Comparison of ENCODE assay signal across 7 cellular contexts in the genomic region with DNA sequence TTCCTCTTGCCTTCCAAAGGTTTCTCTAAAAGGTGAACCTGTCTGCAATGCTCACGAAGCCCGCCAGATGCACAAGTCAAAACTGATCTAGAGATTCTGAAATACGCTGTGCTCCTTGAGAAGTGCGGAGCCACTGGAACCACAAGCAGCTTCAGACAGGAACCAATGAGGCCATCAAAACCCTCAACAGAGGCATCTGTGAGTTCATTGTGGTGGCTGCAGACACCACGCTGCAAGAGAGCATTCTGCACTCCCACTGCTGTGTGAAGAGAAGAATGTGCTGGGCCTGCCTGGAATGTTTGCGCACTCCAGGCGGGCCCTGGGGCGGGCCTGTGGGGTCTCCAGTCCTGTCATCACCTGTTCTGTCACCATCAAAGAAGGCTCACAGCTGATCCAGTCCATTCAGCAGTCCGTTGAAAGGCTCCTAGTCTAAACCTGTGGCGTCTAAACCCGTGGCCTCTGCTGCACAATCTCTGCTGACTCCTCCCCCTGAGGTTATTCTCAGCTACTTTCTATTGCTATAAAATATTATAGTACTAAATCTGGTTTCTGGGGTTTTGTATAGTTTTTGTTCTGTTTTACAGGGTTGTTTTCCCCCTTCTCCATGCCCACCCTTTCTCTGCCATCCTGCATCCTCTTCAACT.
DNase-seq lines count a peak whose midpoint lies in the region; ATAC-seq, FAIRE-seq and TF ChIP-seq lines count a peak whose summit lies in the region.
"Not testable (repeated sequence)": the region's sequence is repeated elsewhere in the genome, so short reads cannot be mapped to it uniquely, and the experiment has no call there.

No MANE protein-coding gene starts in this region.

- H3K4me2 ChIP-seq in K562 (ENCODE audit: insufficient read depth, low read length), result not testable (repeated sequence)

- DNase-seq in CD8-positive, alpha-beta T cell; T-cell; activated CD8-positive, alpha-beta T cell treated with anti-CD3 and anti-CD28 coated beads, Interleukin-2, amount 10 ng/mL, durations not matched to agents 7 days and 5 days; K562 (ENCODE audit: extremely low read depth in 1 of 4, low spot score in 3 of 4); naive thymus-derived CD8-positive, alpha-beta T cell; stimulated activated naive CD8-positive, alpha-beta T cell treated with anti-CD3 and anti-CD28 coated beads, Interleukin-15, Interleukin-2, amounts not matched to agents 100 U/mL and 50 U/mL, for 24 hours: not testable (repeated sequence)

- H3K36me3 Mint-ChIP-seq in CD8-positive, alpha-beta T cell; T-cell; activated CD8-positive, alpha-beta T cell treated with anti-CD3 and anti-CD28 coated beads, Interleukin-2, amount 10 ng/mL, durations not matched to agents 7 days and 5 days (ENCODE audit: low read depth); activated T-helper 17 cell treated with anti-CD3 and anti-CD28 coated beads, Interleukin-2, amount 50 U/mL, for 72 hours (ENCODE audit: low read depth); naive thymus-derived CD8-positive, alpha-beta T cell: not testable (repeated sequence)

- not testable (repeated sequence) for H3K4me1 ChIP-seq in CD8-positive, alpha-beta T cell (ENCODE audit: insufficient read depth, low read length); K562 (replicated peaks in 1 of 2; ENCODE audit: control insufficient read depth in 2 of 2, insufficient read depth in 2 of 2, low read length in 2 of 2)

- ATAC-seq in CD8-positive, alpha-beta T cell, result peak; percentile 92
- peak; percentile 74 to 98 (median 84) for ATAC-seq in T-cell (replicated peaks in 1 of 4)
- peak; percentile 93 for ATAC-seq in activated CD8-positive, alpha-beta T cell treated with anti-CD3 and anti-CD28 coated beads, Interleukin-2, amount 10 ng/mL, durations not matched to agents 7 days and 5 days
- peak; percentile 35 for ATAC-seq in activated T-helper 17 cell treated with anti-CD3 and anti-CD28 coated beads, Interleukin-2, amount 50 U/mL, for 72 hours (replicated peaks)
- peak; percentile 31 for ATAC-seq in K562
- ATAC-seq in naive thymus-derived CD8-positive, alpha-beta T cell, result peak; percentile 92 to 95
- peak; percentile 69 for ATAC-seq in stimulated activated naive CD8-positive, alpha-beta T cell treated with anti-CD3 and anti-CD28 coated beads, Interleukin-15, Interleukin-2, amounts not matched to agents 100 U/mL and 50 U/mL, for 24 hours

- in situ Hi-C loops in K562 (cut with MboI), result not testable (repeated sequence)

- not testable (repeated sequence) for H3K4me3 Mint-ChIP-seq in CD8-positive, alpha-beta T cell; T-cell; activated CD8-positive, alpha-beta T cell treated with anti-CD3 and anti-CD28 coated beads, Interleukin-2, amount 10 ng/mL, durations not matched to agents 7 days and 5 days; activated T-helper 17 cell treated with anti-CD3 and anti-CD28 coated beads, Interleukin-2, amount 50 U/mL, for 72 hours; naive thymus-derived CD8-positive, alpha-beta T cell

- H3K27ac Mint-ChIP-seq in CD8-positive, alpha-beta T cell; T-cell; activated CD8-positive, alpha-beta T cell treated with anti-CD3 and anti-CD28 coated beads, Interleukin-2, amount 10 ng/mL, durations not matched to agents 7 days and 5 days; activated T-helper 17 cell treated with anti-CD3 and anti-CD28 coated beads, Interleukin-2, amount 50 U/mL, for 72 hours; naive thymus-derived CD8-positive, alpha-beta T cell: not testable (repeated sequence)

- TF ChIP-seq RAD21 in K562 (CRISPR knock-in tag; conservative IDR thresholded peaks at IDR 0.05 in 1 of 2, IDR thresholded peaks at IDR 0.05 in 1 of 2), result not testable (repeated sequence)

- CTCF ChIA-PET in CD8-positive, alpha-beta T cell (lab: Charles Lee); T-cell (lab: Charles Lee); activated CD8-positive, alpha-beta T cell treated with anti-CD3 and anti-CD28 coated beads, Interleukin-2, amount 10 ng/mL, durations not matched to agents 7 days and 5 days (lab: Charles Lee); K562 (lab: Yijun Ruan, JAX; ENCODE audit: low intra/inter-chr PET ratio): not testable (repeated sequence)

- not testable (repeated sequence) for H3K9me1 ChIP-seq in K562 (ENCODE audit: control insufficient read depth, insufficient read depth, low read length)

- not testable (repeated sequence) for H3K9me3 Mint-ChIP-seq in CD8-positive, alpha-beta T cell; T-cell; activated CD8-positive, alpha-beta T cell treated with anti-CD3 and anti-CD28 coated beads, Interleukin-2, amount 10 ng/mL, durations not matched to agents 7 days and 5 days (ENCODE audit: insufficient read depth); activated T-helper 17 cell treated with anti-CD3 and anti-CD28 coated beads, Interleukin-2, amount 50 U/mL, for 72 hours; naive thymus-derived CD8-positive, alpha-beta T cell

- H2AFZ ChIP-seq in K562 (ENCODE audit: low read depth, low read length), result not testable (repeated sequence)

- not testable (repeated sequence) for TF ChIP-seq POLR2A in K562 (conservative IDR thresholded peaks at IDR 0.05)

- FAIRE-seq in K562 (lab: Jason Lieb, UNC), result not testable (repeated sequence)

- H3K27me3 Mint-ChIP-seq in CD8-positive, alpha-beta T cell (ENCODE audit: low read depth); T-cell; activated CD8-positive, alpha-beta T cell treated with anti-CD3 and anti-CD28 coated beads, Interleukin-2, amount 10 ng/mL, durations not matched to agents 7 days and 5 days (ENCODE audit: low read depth); activated T-helper 17 cell treated with anti-CD3 and anti-CD28 coated beads, Interleukin-2, amount 50 U/mL, for 72 hours; naive thymus-derived CD8-positive, alpha-beta T cell: not testable (repeated sequence)

- not testable (repeated sequence) for H3K79me2 ChIP-seq in K562 (ENCODE audit: control insufficient read depth, insufficient read depth, low read length)

- not testable (repeated sequence) for H3K9me3 ChIP-seq in CD8-positive, alpha-beta T cell (ENCODE audit: low read length); K562 (replicated peaks; ENCODE audit: control insufficient read depth, insufficient read depth, low read depth, low read length)

- not testable (repeated sequence) for H4K20me1 ChIP-seq in K562 (replicated peaks; ENCODE audit: control insufficient read depth, insufficient read depth, low read length)

- not testable (repeated sequence) for BruUV-seq in K562 (replicated peaks; lab: Mats Ljungman, UMichigan)

- not testable (repeated sequence) for TF ChIP-seq CTCF in CD8-positive, alpha-beta T cell (IDR thresholded peaks at IDR 0.05); K562 (IDR thresholded peaks at IDR 0.05 in 2 of 3, conservative IDR thresholded peaks at IDR 0.05 in 1 of 3; ENCODE audit: insufficient read depth in 2 of 3, low read depth in 1 of 3, low read length in 3 of 3)

- intact Hi-C loops in CD8-positive, alpha-beta T cell (cut with DNase I, micrococcal nuclease); K562 (cut with micrococcal nuclease): not testable (repeated sequence)

- not testable (repeated sequence) for H3K9ac ChIP-seq in K562 (ENCODE audit: insufficient read depth in 1 of 2, low read depth in 2 of 2, low read length in 2 of 2)

- WGBS in K562 (ENCODE audit: insufficient coverage, low coverage, missing lambda C conversion rate), result 35% methylated on average over 4 of the region's 11 CpGs

- POLR2A ChIA-PET in CD8-positive, alpha-beta T cell (lab: Charles Lee); T-cell (lab: Charles Lee); activated CD8-positive, alpha-beta T cell treated with anti-CD3 and anti-CD28 coated beads, Interleukin-2, amount 10 ng/mL, durations not matched to agents 7 days and 5 days (lab: Charles Lee); K562 (lab: Yijun Ruan, JAX); naive thymus-derived CD8-positive, alpha-beta T cell (lab: Charles Lee): not testable (repeated sequence)

- not testable (repeated sequence) for H3K4me1 Mint-ChIP-seq in CD8-positive, alpha-beta T cell (ENCODE audit: low read depth); T-cell; activated CD8-positive, alpha-beta T cell treated with anti-CD3 and anti-CD28 coated beads, Interleukin-2, amount 10 ng/mL, durations not matched to agents 7 days and 5 days (ENCODE audit: low read depth); activated T-helper 17 cell treated with anti-CD3 and anti-CD28 coated beads, Interleukin-2, amount 50 U/mL, for 72 hours; naive thymus-derived CD8-positive, alpha-beta T cell

- H3K27ac ChIP-seq in CD8-positive, alpha-beta T cell (ENCODE audit: low read depth, low read length); K562 (ENCODE audit: extremely low read depth, low read depth, low read length): not testable (repeated sequence)

- not testable (repeated sequence) for H3K36me3 ChIP-seq in CD8-positive, alpha-beta T cell (ENCODE audit: insufficient read depth, low read length); K562 (ENCODE audit: control insufficient read depth, insufficient read depth, low read length)

- not testable (repeated sequence) for TF ChIP-seq EP300 in K562 (IDR thresholded peaks at IDR 0.05; ENCODE audit: low read length)

- H3K4me3 ChIP-seq in CD8-positive, alpha-beta T cell (ENCODE audit: low read depth, low read length); K562: not testable (repeated sequence)

- not testable (repeated sequence) for H3K27me3 ChIP-seq in CD8-positive, alpha-beta T cell (ENCODE audit: insufficient read depth, low read length); K562 (ENCODE audit: control insufficient read depth in 2 of 2, insufficient read depth in 2 of 2, low read length in 2 of 2)

TF ChIP-seq in K562, 482 proteins besides CTCF, POLR2A, EP300 and RAD21:
- peak; percentile 4 for TF ChIP-seq POLR3A (IDR thresholded peaks at IDR 0.05; ENCODE audit: borderline replicate concordance, extremely low read depth, insufficient read depth, insufficient read length)
TF ChIP-seq in K562: peak in this region for 1; not testable (repeated sequence) for 481.

Comparison
In these comparisons a context has a peak if more than half of its experiments do, and no peak if none do; other contexts are left out.
1. ATAC-seq: peak in every context shown above with its lines; median percentile 94 in naive thymus-derived CD8-positive, alpha-beta T cell; 93 in activated CD8-positive, alpha-beta T cell treated with anti-CD3 and anti-CD28 coated beads, Interleukin-2, amount 10 ng/mL, durations not matched to agents 7 days and 5 days; 92 in CD8-positive, alpha-beta T cell; 84 in T-cell; 69 in stimulated activated naive CD8-positive, alpha-beta T cell treated with anti-CD3 and anti-CD28 coated beads, Interleukin-15, Interleukin-2, amounts not matched to agents 100 U/mL and 50 U/mL, for 24 hours; 35 in activated T-helper 17 cell treated with anti-CD3 and anti-CD28 coated beads, Interleukin-2, amount 50 U/mL, for 72 hours; 31 in K562.